In the genomic region with DNA sequence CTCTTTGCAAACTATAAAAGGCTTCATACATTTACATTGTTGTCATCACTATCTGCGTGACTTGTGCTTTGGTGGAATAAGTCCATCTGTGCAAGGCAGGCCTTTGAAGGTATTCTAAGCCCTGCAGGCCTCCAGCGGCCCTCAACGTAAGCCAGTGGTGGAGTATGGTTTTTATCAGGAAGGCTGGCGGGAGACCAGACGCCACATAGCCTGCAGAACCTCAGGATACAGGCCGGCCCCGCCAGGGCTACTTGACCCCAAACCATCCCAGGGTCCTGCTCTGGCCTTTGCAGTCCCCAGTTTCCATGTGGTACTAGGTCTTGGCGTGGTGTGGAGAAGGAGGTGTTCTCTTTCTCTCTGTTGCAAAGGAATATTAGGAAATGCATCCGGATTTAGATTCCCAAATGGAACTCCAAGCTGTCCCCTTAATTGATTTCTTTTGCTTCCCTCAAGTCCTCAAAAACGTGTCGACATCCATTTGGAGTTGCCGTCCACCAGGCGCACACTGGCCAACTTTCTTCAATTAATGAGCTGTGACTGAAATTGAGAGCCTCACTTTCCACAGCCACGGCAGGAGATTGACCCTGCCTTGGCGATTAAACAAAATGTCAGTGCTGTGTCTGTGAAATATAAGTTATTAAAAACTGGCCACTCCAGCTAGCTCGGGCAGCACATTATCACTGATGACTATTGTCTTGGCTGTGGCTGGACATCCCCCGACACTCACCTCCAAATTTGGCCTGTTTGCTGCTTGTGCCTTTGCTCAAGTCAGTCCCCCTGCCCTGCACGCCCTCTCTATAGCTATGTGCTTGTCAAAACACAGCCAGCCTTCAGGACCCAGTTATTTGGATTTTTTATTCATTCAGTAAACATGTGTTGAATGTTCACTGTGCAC, we compare ENCODE assay signal across 18 cellular contexts.
DNase-seq lines count a peak whose midpoint lies in the region; ATAC-seq and TF ChIP-seq lines count a peak whose summit lies in the region.
"Had no signal": no experiment of that assay in that cellular context is flagged by ENCODE, and none has a peak within 500 bp of the region (broad histone marks: within the 10 kb centered on the region; RNA-seq: fewer than 3 reads in every experiment).

No MANE protein-coding gene starts in this region.

- ATAC-seq in upper lobe of right lung, result peak; percentile 31
- ATAC-seq: GM12878 had no signal

- H3K27ac ChIP-seq in right atrium auricular region (no peak overlapping the region), muscle layer of colon (ENCODE audit: low read depth, low read length) (peak overlapping the region; percentile 67), upper lobe of right lung (no peak overlapping the region)
- H3K27ac ChIP-seq: C4-2B had no signal

- TF ChIP-seq CTCF in right atrium auricular region (IDR thresholded peaks at IDR 0.05) (no peak), fibroblast of villous mesenchyme (IDR thresholded peaks at IDR 0.05; ENCODE audit: insufficient read depth, low read depth, low read length) (no peak), upper lobe of right lung (IDR thresholded peaks at IDR 0.05) (no peak)

- intact Hi-C loops in cardiac septum (cut with DNase I), result no loop called here
- intact Hi-C loops in upper lobe of right lung (cut with DNase I), result no loop called here

- peaks cover 4 to 28% of the 10 kb centered on the region in 2 donors for H3K9me3 ChIP-seq in right atrium auricular region
- no peaks in the 10 kb centered on the region for H3K9me3 ChIP-seq in muscle layer of colon (ENCODE audit: low read length)
- peaks cover 3% of the 10 kb centered on the region for H3K9me3 ChIP-seq in upper lobe of right lung

- H3K4me3 ChIP-seq in right atrium auricular region, result no peak overlapping the region
- no peak overlapping the region for H3K4me3 ChIP-seq in fibroblast of villous mesenchyme (ENCODE audit: low read depth, low read length)
- no peak overlapping the region for H3K4me3 ChIP-seq in muscle layer of colon (ENCODE audit: low read depth in 1 of 2, low read length in 2 of 2)
- no peak overlapping the region for H3K4me3 ChIP-seq in upper lobe of right lung
- H3K4me3 ChIP-seq: GM12878 had no signal

- no peak overlapping the region for H3K9ac ChIP-seq in muscle layer of colon (ENCODE audit: low read length)

- H3K4me1 ChIP-seq in right atrium auricular region (peaks cover 0 to 5% of the 10 kb centered on the region in 2 donors), muscle layer of colon (ENCODE audit: insufficient read depth, low read length) (peaks cover 35% of the 10 kb centered on the region), upper lobe of right lung (peaks cover 14% of the 10 kb centered on the region)

- H3K36me3 ChIP-seq in right atrium auricular region (no peaks in the 10 kb centered on the region), muscle layer of colon (ENCODE audit: insufficient read depth, low read length) (no peaks in the 10 kb centered on the region), upper lobe of right lung (no peaks in the 10 kb centered on the region)

- peak; percentile 72 for DNase-seq in cardiac septum (ENCODE audit: low spot score)
- no peak for DNase-seq in right atrium auricular region (ENCODE audit: low spot score)
- DNase-seq in fibroblast of villous mesenchyme (ENCODE audit: low read depth), result peak; percentile 34
- peak; percentile 52 for DNase-seq in upper lobe of right lung
- no peak for DNase-seq in activated CD4-positive, alpha-beta T cell treated with anti-CD3 and anti-CD28 coated beads for 48 hours
- DNase-seq in amniotic stem cell (lab: John Stamatoyannopoulos, UW), result no peak
- no peak for DNase-seq in iPS-NIHi7 (ENCODE audit: extremely low spot score)
- DNase-seq: DMS53, IMR-90, Kasumi-1, NCI-H1105 treated with DMSO at 0.1 percent for 48 hours, NCI-H1930, NCI-H2171, NCI-H446 treated with DMSO at 0.1 percent for 48 hours, NCI-H82 had no signal

- H3K27me3 ChIP-seq in right atrium auricular region, result no peaks in the 10 kb centered on the region
- H3K27me3 ChIP-seq in muscle layer of colon (ENCODE audit: control insufficient read depth in 1 of 2, insufficient read depth in 2 of 2, low read length in 2 of 2), result no peaks in the 10 kb centered on the region
- no peaks in the 10 kb centered on the region for H3K27me3 ChIP-seq in upper lobe of right lung

Comparison
In these comparisons a context has a peak if more than half of its experiments do, and no peak if none do; other contexts are left out.
1. DNase-seq: peak in cardiac septum (single experiment), fibroblast of villous mesenchyme (single experiment) and upper lobe of right lung (single experiment); none in right atrium auricular region (single experiment), activated CD4-positive, alpha-beta T cell treated with anti-CD3 and anti-CD28 coated beads for 48 hours (single experiment), amniotic stem cell (single experiment) and iPS-NIHi7 (single experiment).